Comparison of ENCODE assay signal across 1 cellular context in the genomic region with DNA sequence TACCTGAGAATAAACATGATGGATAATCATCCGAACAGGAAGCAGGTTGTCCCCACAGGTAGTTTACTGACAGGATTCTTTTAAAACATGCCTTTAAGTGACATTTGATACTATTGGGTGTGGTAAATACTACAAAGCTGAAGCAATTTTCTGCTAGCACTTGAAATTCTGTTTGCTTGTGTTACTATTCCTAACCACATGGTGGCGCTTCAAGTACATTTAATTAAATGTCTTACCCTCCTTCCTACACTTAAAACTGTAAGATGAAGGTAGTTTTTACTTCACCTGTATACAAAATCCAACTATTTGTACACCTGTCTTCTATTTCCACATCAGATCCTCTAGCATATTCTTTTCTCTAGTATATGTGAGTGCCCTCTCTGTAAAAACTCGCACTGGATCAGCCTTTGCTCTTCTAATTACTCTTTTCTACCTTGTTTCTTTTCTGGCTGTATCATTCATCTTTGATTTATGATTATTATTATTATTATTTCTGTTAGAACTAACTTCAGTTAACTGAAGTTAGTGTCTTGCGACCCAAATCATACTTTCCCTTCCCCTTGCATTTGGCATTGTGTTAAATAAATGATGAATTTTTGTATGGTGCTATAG.
TF ChIP-seq lines count a peak whose summit lies in the region.

No MANE protein-coding gene starts in this region.

TF ChIP-seq in SK-N-SH treated with all-trans-retinoic acid at 6 μM for 48 hours, 23 proteins besides CTCF, POLR2A, EP300 and RAD21 (continued from another document):
- TF ChIP-seq, protein P1, sequence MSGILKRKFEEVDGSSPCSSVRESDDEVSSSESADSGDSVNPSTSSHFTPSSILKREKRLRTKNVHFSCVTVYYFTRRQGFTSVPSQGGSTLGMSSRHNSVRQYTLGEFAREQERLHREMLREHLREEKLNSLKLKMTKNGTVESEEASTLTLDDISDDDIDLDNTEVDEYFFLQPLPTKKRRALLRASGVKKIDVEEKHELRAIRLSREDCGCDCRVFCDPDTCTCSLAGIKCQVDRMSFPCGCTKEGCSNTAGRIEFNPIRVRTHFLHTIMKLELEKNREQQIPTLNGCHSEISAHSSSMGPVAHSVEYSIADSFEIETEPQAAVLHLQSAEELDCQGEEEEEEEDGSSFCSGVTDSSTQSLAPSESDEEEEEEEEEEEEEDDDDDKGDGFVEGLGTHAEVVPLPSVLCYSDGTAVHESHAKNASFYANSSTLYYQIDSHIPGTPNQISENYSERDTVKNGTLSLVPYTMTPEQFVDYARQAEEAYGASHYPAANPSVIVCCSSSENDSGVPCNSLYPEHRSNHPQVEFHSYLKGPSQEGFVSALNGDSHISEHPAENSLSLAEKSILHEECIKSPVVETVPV (CRISPR knock-in tag; IDR thresholded peaks at IDR 0.05): no peak
- TF ChIP-seq, protein P2, sequence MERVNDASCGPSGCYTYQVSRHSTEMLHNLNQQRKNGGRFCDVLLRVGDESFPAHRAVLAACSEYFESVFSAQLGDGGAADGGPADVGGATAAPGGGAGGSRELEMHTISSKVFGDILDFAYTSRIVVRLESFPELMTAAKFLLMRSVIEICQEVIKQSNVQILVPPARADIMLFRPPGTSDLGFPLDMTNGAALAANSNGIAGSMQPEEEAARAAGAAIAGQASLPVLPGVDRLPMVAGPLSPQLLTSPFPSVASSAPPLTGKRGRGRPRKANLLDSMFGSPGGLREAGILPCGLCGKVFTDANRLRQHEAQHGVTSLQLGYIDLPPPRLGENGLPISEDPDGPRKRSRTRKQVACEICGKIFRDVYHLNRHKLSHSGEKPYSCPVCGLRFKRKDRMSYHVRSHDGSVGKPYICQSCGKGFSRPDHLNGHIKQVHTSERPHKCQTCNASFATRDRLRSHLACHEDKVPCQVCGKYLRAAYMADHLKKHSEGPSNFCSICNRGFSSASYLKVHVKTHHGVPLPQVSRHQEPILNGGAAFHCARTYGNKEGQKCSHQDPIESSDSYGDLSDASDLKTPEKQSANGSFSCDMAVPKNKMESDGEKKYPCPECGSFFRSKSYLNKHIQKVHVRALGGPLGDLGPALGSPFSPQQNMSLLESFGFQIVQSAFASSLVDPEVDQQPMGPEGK (CRISPR knock-in tag; IDR thresholded peaks at IDR 0.05; ENCODE audit: borderline replicate concordance): no peak
- no peak for TF ChIP-seq ZC3H10 (CRISPR knock-in tag; IDR thresholded peaks at IDR 0.05)
- no peak for TF ChIP-seq ISL1 (CRISPR knock-in tag; IDR thresholded peaks at IDR 0.05)
- no peak for TF ChIP-seq ZFP3 (CRISPR knock-in tag; IDR thresholded peaks at IDR 0.05)
- no peak for TF ChIP-seq GLIS3 (CRISPR knock-in tag; IDR thresholded peaks at IDR 0.05)
- no peak for TF ChIP-seq ZFP30 (CRISPR knock-in tag; IDR thresholded peaks at IDR 0.05)
- no peak for TF ChIP-seq SNAI2 (CRISPR knock-in tag; IDR thresholded peaks at IDR 0.05)
- TF ChIP-seq, protein P3, sequence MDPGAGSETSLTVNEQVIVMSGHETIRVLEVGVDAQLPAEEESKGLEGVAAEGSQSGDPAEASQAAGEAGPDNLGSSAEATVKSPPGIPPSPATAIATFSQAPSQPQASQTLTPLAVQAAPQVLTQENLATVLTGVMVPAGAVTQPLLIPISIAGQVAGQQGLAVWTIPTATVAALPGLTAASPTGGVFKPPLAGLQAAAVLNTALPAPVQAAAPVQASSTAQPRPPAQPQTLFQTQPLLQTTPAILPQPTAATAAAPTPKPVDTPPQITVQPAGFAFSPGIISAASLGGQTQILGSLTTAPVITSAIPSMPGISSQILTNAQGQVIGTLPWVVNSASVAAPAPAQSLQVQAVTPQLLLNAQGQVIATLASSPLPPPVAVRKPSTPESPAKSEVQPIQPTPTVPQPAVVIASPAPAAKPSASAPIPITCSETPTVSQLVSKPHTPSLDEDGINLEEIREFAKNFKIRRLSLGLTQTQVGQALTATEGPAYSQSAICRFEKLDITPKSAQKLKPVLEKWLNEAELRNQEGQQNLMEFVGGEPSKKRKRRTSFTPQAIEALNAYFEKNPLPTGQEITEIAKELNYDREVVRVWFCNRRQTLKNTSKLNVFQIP (CRISPR knock-in tag; IDR thresholded peaks at IDR 0.05; ENCODE audit: borderline replicate concordance, low read depth): no peak
- no peak for TF ChIP-seq ARNTL (CRISPR knock-in tag; IDR thresholded peaks at IDR 0.05; ENCODE audit: borderline replicate concordance, low read depth)
- TF ChIP-seq RARB (CRISPR knock-in tag; IDR thresholded peaks at IDR 0.05): no peak
